Comparison of ENCODE assay signal across 18 cellular contexts in the genomic region with DNA sequence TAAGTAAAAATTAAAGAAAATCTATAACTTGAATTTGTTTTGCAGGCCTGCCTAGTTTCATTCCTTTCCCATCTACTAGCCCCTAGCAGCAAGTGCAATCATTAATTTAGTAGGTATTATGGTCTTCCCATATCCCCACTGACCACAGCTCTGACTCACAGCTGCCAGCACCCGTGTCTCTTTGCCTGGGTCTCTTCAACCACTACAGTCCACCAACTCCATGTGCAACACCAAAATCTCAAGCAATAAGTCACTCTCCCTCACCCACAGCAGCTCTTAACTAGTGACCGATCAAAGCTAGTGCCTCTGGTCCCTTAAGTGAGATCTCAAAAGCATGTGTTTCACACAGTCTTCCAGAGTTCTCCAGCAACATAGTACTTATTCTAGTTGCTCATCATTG. TPM values are rescaled to one million over a fixed set of nuclear protein-coding genes. Genes with fewer than 3 reads are reported as not detected.
DNase-seq lines count a peak whose midpoint lies in the region; ATAC-seq and TF ChIP-seq lines count a peak whose summit lies in the region.
"Had no signal": no experiment of that assay in that cellular context is flagged by ENCODE, and none has a peak within 500 bp of the region (broad histone marks: within the 10 kb centered on the region; RNA-seq: fewer than 3 reads in every experiment).

No MANE protein-coding gene starts in this region.

- in situ Hi-C loops in gastrocnemius medialis (cut with MboI; ENCODE audit: low sequenced_read_pairs in 4 of 4), result no loop called here

- H3K27ac ChIP-seq in osteoblast (ENCODE audit: low read depth, low read length) (no peak overlapping the region), gastrocnemius medialis (no peak overlapping the region)
- no peak overlapping the region for H3K27ac ChIP-seq in CD4-positive, alpha-beta memory T cell (ENCODE audit: low read depth, low read length)
- H3K27ac ChIP-seq: 22Rv1, C4-2B had no signal

- H3K4me1 Mint-ChIP-seq in glutamatergic neuron (ENCODE audit: low read depth, unreplicated experiment), result no peaks in the 10 kb centered on the region
- no peaks in the 10 kb centered on the region for H3K4me1 Mint-ChIP-seq in CD4-positive, alpha-beta memory T cell

- H3K9me3 ChIP-seq in osteoblast (ENCODE audit: low read depth, low read length) (peaks cover 5% of the 10 kb centered on the region), gastrocnemius medialis (no peaks in the 10 kb centered on the region)
- no peaks in the 10 kb centered on the region for H3K9me3 ChIP-seq in CD4-positive, alpha-beta memory T cell (ENCODE audit: control insufficient read depth in 1 of 2, low read length in 2 of 2)

- intact Hi-C loops in gastrocnemius medialis (cut with DNase I; ENCODE audit: low total_unique reads), result no loop called here
- intact Hi-C loops in CD4-positive, alpha-beta memory T cell (cut with micrococcal nuclease), result no loop called here

- H3K4me3 Mint-ChIP-seq in glutamatergic neuron (ENCODE audit: unreplicated experiment), result no peak overlapping the region
- H3K4me3 Mint-ChIP-seq in CD4-positive, alpha-beta memory T cell, result no peak overlapping the region

- POLR2A ChIA-PET in CD4-positive, alpha-beta memory T cell (lab: Charles Lee; ENCODE audit: partially characterized antibody), result no interaction called here

- CTCF ChIA-PET in CD4-positive, alpha-beta memory T cell (lab: Charles Lee; ENCODE audit: partially characterized antibody), result no interaction called here

- H2AFZ ChIP-seq in osteoblast (ENCODE audit: low read length), result no peak overlapping the region

- no peak overlapping the region for H3K4me3 ChIP-seq in osteoblast (ENCODE audit: insufficient read depth, low read length)
- H3K4me3 ChIP-seq in gastrocnemius medialis, result no peak overlapping the region
- H3K4me3 ChIP-seq in CD4-positive, alpha-beta memory T cell (ENCODE audit: low read length in 2 of 2), result no peak overlapping the region

- H3K27me3 ChIP-seq in osteoblast (ENCODE audit: insufficient read depth, low read length) (no peaks in the 10 kb centered on the region), gastrocnemius medialis (no peaks in the 10 kb centered on the region)
- no peaks in the 10 kb centered on the region for H3K27me3 ChIP-seq in CD4-positive, alpha-beta memory T cell (ENCODE audit: insufficient read depth, low read length)

- H3K9me3 Mint-ChIP-seq in glutamatergic neuron (ENCODE audit: unreplicated experiment), result no peaks in the 10 kb centered on the region
- H3K9me3 Mint-ChIP-seq in CD4-positive, alpha-beta memory T cell, result peaks cover 0 to 2% (median 0%) of the 10 kb centered on the region in 8 donors

- ATAC-seq in gastrocnemius medialis, result no peak

- no peaks in the 10 kb centered on the region for H3K79me2 ChIP-seq in osteoblast (ENCODE audit: insufficient read depth, low read length)

- H4K20me1 ChIP-seq in osteoblast (ENCODE audit: insufficient read depth, low read length), result no peaks in the 10 kb centered on the region

- DNase-seq in DMS 273 (lab: John Stamatoyannopoulos, UW; ENCODE audit: unreplicated experiment) (peak; percentile 27), DMS 273 treated with DMSO at 0.1 percent for 48 hours (lab: John Stamatoyannopoulos, UW) (no peak), HK-2 (ENCODE audit: unreplicated experiment) (peak; percentile 6), SHP77 (lab: John Stamatoyannopoulos, UW) (peak; percentile 28 to 49), osteoblast (ENCODE audit: insufficient read length, low spot score, missing footprints) (peak; percentile 44), gastrocnemius medialis (no peak), glutamatergic neuron (no peak)
- DNase-seq in CD4-positive, alpha-beta memory T cell, result no peak
- DNase-seq: AML-193, GOT3, KG1, NCI-H187, NCI-H2171, NCI-H526, RPMI8226 had no signal

- TF ChIP-seq CTCF in osteoblast (IDR thresholded peaks at IDR 0.05; ENCODE audit: extremely low read depth, low read depth, low read length), result no peak
- no peak for TF ChIP-seq CTCF in gastrocnemius medialis (IDR thresholded peaks at IDR 0.05 in 4 of 5, conservative IDR thresholded peaks at IDR 0.05 in 1 of 5)
- no peak for TF ChIP-seq CTCF in glutamatergic neuron (IDR thresholded peaks at IDR 0.05; ENCODE audit: partially characterized antibody, unreplicated experiment)

- H3K36me3 ChIP-seq in osteoblast (ENCODE audit: insufficient read depth, low read length) (no peaks in the 10 kb centered on the region), gastrocnemius medialis (no peaks in the 10 kb centered on the region)
- no peaks in the 10 kb centered on the region for H3K36me3 ChIP-seq in CD4-positive, alpha-beta memory T cell (ENCODE audit: insufficient read depth, low read length)

- no peaks in the 10 kb centered on the region for H3K27me3 Mint-ChIP-seq in glutamatergic neuron (ENCODE audit: unreplicated experiment)
- no peaks in the 10 kb centered on the region for H3K27me3 Mint-ChIP-seq in CD4-positive, alpha-beta memory T cell

- H3K27ac Mint-ChIP-seq in glutamatergic neuron (ENCODE audit: unreplicated experiment), result no peak overlapping the region
- no peak overlapping the region for H3K27ac Mint-ChIP-seq in CD4-positive, alpha-beta memory T cell

- H3K36me3 Mint-ChIP-seq in glutamatergic neuron (ENCODE audit: unreplicated experiment), result no peaks in the 10 kb centered on the region
- no peaks in the 10 kb centered on the region for H3K36me3 Mint-ChIP-seq in CD4-positive, alpha-beta memory T cell

- no peaks in the 10 kb centered on the region for H3K4me1 ChIP-seq in osteoblast (ENCODE audit: insufficient read depth, low read length)
- no peaks in the 10 kb centered on the region for H3K4me1 ChIP-seq in gastrocnemius medialis
- H3K4me1 ChIP-seq in CD4-positive, alpha-beta memory T cell (ENCODE audit: insufficient read depth, low read length), result no peaks in the 10 kb centered on the region

- no peak for TF ChIP-seq POLR2A in gastrocnemius medialis (IDR thresholded peaks at IDR 0.05)

- no peak overlapping the region for H3K4me2 ChIP-seq in osteoblast (ENCODE audit: insufficient read depth, low read length)

RNA-seq across cellular contexts. Expression of gene THSD7A, which starts 26.0 kb away (rescaled TPM):
- total RNA-seq in osteoblast (under 0.01 TPM in 2 replicates), gastrocnemius medialis (under 1 TPM; 0.36 to 0.78 (median 0.66) TPM), glutamatergic neuron (ENCODE audit: unreplicated experiment) (211 TPM)
- not detected for total RNA-seq in CD4-positive, alpha-beta memory T cell
- not detected for polyA plus RNA-seq in CD4-positive, alpha-beta memory T cell
- total RNA-seq: T-helper 1 cell treated with Interleukin-12 subunit alpha and Interleukin-12 subunit beta and Interleukin-4 antibody, amounts not matched to agents 30 ng/mL and 1 ng/mL, for 36 hours had no signal

Comparison
In these comparisons a context has a peak if more than half of its experiments do, and no peak if none do; other contexts are left out.
1. DNase-seq: peak in DMS 273 (single experiment), HK-2 (single experiment), SHP77 (2 of 2) and osteoblast (single experiment); none in DMS 273 treated with DMSO at 0.1 percent for 48 hours (single experiment), gastrocnemius medialis (0 of 2), glutamatergic neuron (single experiment) and CD4-positive, alpha-beta memory T cell (0 of 5).
2. RNA of gene THSD7A, which starts 26.0 kb away (total RNA-seq): 211 TPM in glutamatergic neuron (single experiment); 0.36 to 0.78 TPM in gastrocnemius medialis, under 0.01 TPM in osteoblast and not detected in CD4-positive, alpha-beta memory T cell; every median in the first group is over 100 times any median in the second.